ENCODE assay signal across 1 cellular context in the genomic region with DNA sequence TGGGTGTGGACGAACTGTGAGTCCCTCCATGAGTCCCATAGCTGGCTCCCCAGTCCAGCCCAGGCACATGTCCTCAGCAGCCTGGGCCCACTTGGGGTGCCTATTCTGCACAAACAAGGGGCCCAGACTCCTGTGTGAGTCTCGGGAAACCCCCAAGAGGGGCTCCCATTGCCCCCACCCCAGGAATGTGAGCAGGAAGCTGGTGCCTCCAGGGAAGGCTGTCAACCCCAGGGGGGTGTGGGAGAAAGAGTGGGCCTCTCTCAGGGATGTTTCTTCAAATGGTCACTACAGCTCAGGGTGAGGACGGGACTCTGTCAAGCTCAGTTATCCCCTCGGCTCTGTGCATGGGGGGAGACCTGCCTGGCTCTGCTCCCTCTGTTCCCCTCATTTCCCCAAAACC.
TF ChIP-seq lines count a peak whose summit lies in the region.

No MANE protein-coding gene starts in this region.

TF ChIP-seq in H1, 55 proteins besides CTCF, POLR2A, EP300 and RAD21:
- peak; percentile 84 for TF ChIP-seq TEAD4 (IDR thresholded peaks at IDR 0.05; ENCODE audit: low read depth, low read length)
